In the genomic region with DNA sequence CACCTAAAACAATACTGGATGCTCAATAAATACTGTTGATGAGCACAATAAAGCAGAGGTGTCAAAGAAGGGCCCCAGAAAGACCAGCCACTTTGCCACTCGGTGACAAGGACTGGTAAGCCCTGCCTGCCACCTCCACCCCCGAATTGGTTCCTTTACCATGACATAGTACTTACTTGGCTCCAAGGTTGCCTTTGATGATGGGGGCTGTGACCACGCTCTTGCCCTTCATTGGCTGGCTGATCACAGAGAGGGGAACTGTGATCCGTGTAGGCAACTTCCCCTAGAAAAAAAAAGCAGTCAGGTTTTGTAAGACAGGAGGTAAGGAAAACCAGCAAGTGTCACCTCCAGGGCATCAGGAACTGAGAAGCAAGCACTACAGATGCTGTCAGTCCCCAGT, we compare ENCODE assay signal across 18 cellular contexts. TPM values are rescaled to one million over a fixed set of nuclear protein-coding genes. Genes with fewer than 3 reads are reported as not detected.
A peak's percentile ranks its signal among the peaks of the same experiment; 100 is the strongest.
DNase-seq lines count a peak whose midpoint lies in the region.
"Had no signal": no experiment of that assay in that cellular context is flagged by ENCODE, and none has a peak within 500 bp of the region (broad histone marks: within the 10 kb centered on the region; RNA-seq: fewer than 3 reads in every experiment).

No MANE protein-coding gene starts in this region.

- peak overlapping the region; percentile 96 for H3K27ac ChIP-seq in epithelial cell of prostate
- H3K27ac ChIP-seq: HL-60, psoas muscle had no signal

- intact Hi-C loops in activated naive CD4-positive, alpha-beta T cell treated with anti-CD3 and anti-CD28 coated beads for 36 hours (cut with micrococcal nuclease) = no loop called here

- peaks cover 39% of the 10 kb centered on the region for H3K4me1 Mint-ChIP-seq in activated naive CD4-positive, alpha-beta T cell treated with anti-CD3 and anti-CD28 coated beads for 36 hours (ENCODE audit: low read depth)
- H3K4me1 Mint-ChIP-seq in stimulated activated naive CD8-positive, alpha-beta T cell treated with anti-CD3 and anti-CD28 coated beads, Interleukin-15, Interleukin-2, amounts not matched to agents 100 ng/mL and 50 ng/mL, for 24 hours (ENCODE audit: low read depth) = peaks cover 33% of the 10 kb centered on the region

- H3K36me3 Mint-ChIP-seq in activated naive CD4-positive, alpha-beta T cell treated with anti-CD3 and anti-CD28 coated beads for 36 hours (ENCODE audit: low read depth) = peaks cover 66% of the 10 kb centered on the region
- peaks cover 90% of the 10 kb centered on the region for H3K36me3 Mint-ChIP-seq in stimulated activated naive CD8-positive, alpha-beta T cell treated with anti-CD3 and anti-CD28 coated beads, Interleukin-15, Interleukin-2, amounts not matched to agents 100 ng/mL and 50 ng/mL, for 24 hours (ENCODE audit: low read depth)

- H3K4me3 Mint-ChIP-seq in activated naive CD4-positive, alpha-beta T cell treated with anti-CD3 and anti-CD28 coated beads for 36 hours = no peak overlapping the region
- H3K4me3 Mint-ChIP-seq in stimulated activated naive CD8-positive, alpha-beta T cell treated with anti-CD3 and anti-CD28 coated beads, Interleukin-15, Interleukin-2, amounts not matched to agents 100 ng/mL and 50 ng/mL, for 24 hours = no peak overlapping the region
- H3K4me3 Mint-ChIP-seq: activated T-helper 1 cell treated with anti-CD3 and anti-CD28 coated beads, Interleukin-12 subunit alpha, Interleukin-12 subunit beta, Interleukin-2, Interleukin-4 antibody, amounts not matched to agents 30 ng/mL and 10 ng/mL and 1 ng/mL, durations not matched to agents 14 hours and 24 hours and 36 hours; neural crest cell had no signal

- CTCF ChIA-PET in activated naive CD4-positive, alpha-beta T cell treated with anti-CD3 and anti-CD28 coated beads for 36 hours (lab: Charles Lee) = interaction anchor here (1.0 kb wide), 1 partner anchor 12 kb away, joined by 3 read pairs; no protein-coding TSS in a partner anchor

- H3K27ac Mint-ChIP-seq in activated naive CD4-positive, alpha-beta T cell treated with anti-CD3 and anti-CD28 coated beads for 36 hours = peak overlapping the region; percentile 14
- peak overlapping the region; percentile 68 for H3K27ac Mint-ChIP-seq in stimulated activated naive CD8-positive, alpha-beta T cell treated with anti-CD3 and anti-CD28 coated beads, Interleukin-15, Interleukin-2, amounts not matched to agents 100 ng/mL and 50 ng/mL, for 24 hours
- H3K27ac Mint-ChIP-seq: activated T-helper 1 cell treated with anti-CD3 and anti-CD28 coated beads, Interleukin-12 subunit alpha, Interleukin-12 subunit beta, Interleukin-2, Interleukin-4 antibody, amounts not matched to agents 30 ng/mL and 10 ng/mL and 1 ng/mL, durations not matched to agents 14 hours and 24 hours and 36 hours had no signal

- DNase-seq in activated naive CD4-positive, alpha-beta T cell treated with anti-CD3 and anti-CD28 coated beads for 36 hours = peak; percentile 21
- DNase-seq in activated naive CD4-positive, alpha-beta T cell treated with anti-CD3 and anti-CD28 coated beads, Interleukin-2, amount 50 U/mL, for 16 hours = no peak
- DNase-seq in Jurkat, Clone E6-1 (ENCODE audit: low read depth, low spot score) = peak; percentile 60
- no peak for DNase-seq in epithelial cell of prostate (ENCODE audit: low read depth, low spot score)
- DNase-seq in SHP77 (lab: John Stamatoyannopoulos, UW) = no peak
- DNase-seq in activated CD4-positive, CD25-positive, alpha-beta regulatory T cell (lab: John Stamatoyannopoulos, UW) = no peak
- DNase-seq: amygdala, COR-L47, EL, IMR-90, MG63, psoas muscle, T-helper 9 cell had no signal

- H3K9me3 Mint-ChIP-seq in activated naive CD4-positive, alpha-beta T cell treated with anti-CD3 and anti-CD28 coated beads for 36 hours = no peaks in the 10 kb centered on the region
- H3K9me3 Mint-ChIP-seq in stimulated activated naive CD8-positive, alpha-beta T cell treated with anti-CD3 and anti-CD28 coated beads, Interleukin-15, Interleukin-2, amounts not matched to agents 100 ng/mL and 50 ng/mL, for 24 hours = no peaks in the 10 kb centered on the region
- H3K9me3 Mint-ChIP-seq: activated T-helper 1 cell treated with anti-CD3 and anti-CD28 coated beads, Interleukin-12 subunit alpha, Interleukin-12 subunit beta, Interleukin-2, Interleukin-4 antibody, amounts not matched to agents 30 ng/mL and 10 ng/mL and 1 ng/mL, durations not matched to agents 14 hours and 24 hours and 36 hours; neural crest cell had no signal

- no peak overlapping the region for H3K4me3 ChIP-seq in Jurkat, Clone E6-1 (ENCODE audit: low read length)
- H3K4me3 ChIP-seq: MG63, psoas muscle had no signal

- H3K27me3 Mint-ChIP-seq in activated naive CD4-positive, alpha-beta T cell treated with anti-CD3 and anti-CD28 coated beads for 36 hours (ENCODE audit: low read depth) = no peaks in the 10 kb centered on the region
- no peaks in the 10 kb centered on the region for H3K27me3 Mint-ChIP-seq in stimulated activated naive CD8-positive, alpha-beta T cell treated with anti-CD3 and anti-CD28 coated beads, Interleukin-15, Interleukin-2, amounts not matched to agents 100 ng/mL and 50 ng/mL, for 24 hours

RNA-seq across cellular contexts. Expression of a gene that starts 29.7 kb away (rescaled TPM):
- total RNA-seq in activated naive CD4-positive, alpha-beta T cell treated with anti-CD3 and anti-CD28 coated beads for 36 hours = 10 to 100 TPM; 34.0 to 36.4 TPM
- 25.0 TPM for polyA plus RNA-seq in Jurkat, Clone E6-1 (2012; ENCODE audit: insufficient read depth, insufficient read length)

RNA-seq across cellular contexts. Expression of a gene that starts 50.1 kb away (rescaled TPM):
- 1 to 10 TPM; 3.8 to 3.9 TPM for total RNA-seq in activated naive CD4-positive, alpha-beta T cell treated with anti-CD3 and anti-CD28 coated beads for 36 hours
- polyA plus RNA-seq in Jurkat, Clone E6-1 (2012; ENCODE audit: insufficient read depth, insufficient read length) = not detected
- total RNA-seq: IMR-90, neural crest cell, psoas muscle, skeletal muscle tissue had no signal
- polyA plus RNA-seq: IMR-90 had no signal

Comparison
In these comparisons a context has a peak if more than half of its experiments do, and no peak if none do; other contexts are left out.
1. DNase-seq: peak in activated naive CD4-positive, alpha-beta T cell treated with anti-CD3 and anti-CD28 coated beads for 36 hours (single experiment) and Jurkat, Clone E6-1 (single experiment); none in activated naive CD4-positive, alpha-beta T cell treated with anti-CD3 and anti-CD28 coated beads, Interleukin-2, amount 50 U/mL, for 16 hours (single experiment), epithelial cell of prostate (single experiment), SHP77 (0 of 2) and activated CD4-positive, CD25-positive, alpha-beta regulatory T cell (0 of 4).